9 cellular contexts compared by ENCODE assay signal in the genomic region with DNA sequence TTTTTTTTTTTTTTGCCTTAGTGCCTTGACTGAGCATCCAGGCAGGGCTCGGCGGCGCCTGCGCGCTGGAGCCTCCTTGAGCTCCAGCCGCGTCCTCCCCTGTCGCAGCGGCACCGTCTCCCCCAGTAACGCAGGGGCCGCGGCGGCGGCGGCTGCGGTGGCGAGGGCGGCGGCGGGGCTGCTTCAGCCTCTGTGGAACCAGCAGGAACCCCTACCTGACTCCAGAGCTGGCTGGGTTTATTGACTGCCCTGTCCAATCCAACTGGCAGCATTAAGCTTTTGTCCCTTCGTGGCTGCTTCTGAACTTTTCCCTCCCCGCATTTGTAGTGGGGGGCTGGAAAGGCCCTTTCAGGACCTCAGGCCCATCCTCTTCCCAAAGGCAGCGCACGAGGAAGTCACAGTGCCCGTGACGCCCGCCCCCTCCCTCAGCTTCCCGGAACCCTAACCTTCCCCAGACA. TPM values are rescaled to one million over a fixed set of nuclear protein-coding genes. Genes with fewer than 3 reads are reported as not detected.
DNase-seq lines count a peak whose midpoint lies in the region; ATAC-seq and TF ChIP-seq lines count a peak whose summit lies in the region.
"Had no signal": no experiment of that assay in that cellular context is flagged by ENCODE, and none has a peak within 500 bp of the region (broad histone marks: within the 10 kb centered on the region; RNA-seq: fewer than 3 reads in every experiment).

GPR85 (minus strand) TSS at position 397 of the 458 bp plus-strand sequence. CDS start 2,106 bp downstream, outside the sequence.

- H3K4me1 Mint-ChIP-seq in activated T-cell treated with anti-CD3 and anti-CD28 coated beads, Interleukin-2, amount 50 U/mL, for 72 hours (ENCODE audit: low read depth): peaks cover 5% of the 10 kb centered on the region
- H3K4me1 Mint-ChIP-seq in nephron: peaks cover 40% of the 10 kb centered on the region

- no peaks in the 10 kb centered on the region for H3K4me1 ChIP-seq in upper lobe of right lung
- H3K4me1 ChIP-seq: BLaER1 had no signal

- peaks cover 0 to 2% of the 10 kb centered on the region in 2 donors for H3K9me3 Mint-ChIP-seq in activated T-cell treated with anti-CD3 and anti-CD28 coated beads, Interleukin-2, amount 50 U/mL, for 72 hours
- no peaks in the 10 kb centered on the region for H3K9me3 Mint-ChIP-seq in nephron

- no peaks in the 10 kb centered on the region for H3K9me3 ChIP-seq in upper lobe of right lung
- H3K9me3 ChIP-seq: BLaER1 had no signal

- H3K36me3 ChIP-seq in upper lobe of right lung: no peaks in the 10 kb centered on the region
- H3K36me3 ChIP-seq: BLaER1 had no signal

- peaks cover 0 to 3% of the 10 kb centered on the region in 2 donors for H3K36me3 Mint-ChIP-seq in activated T-cell treated with anti-CD3 and anti-CD28 coated beads, Interleukin-2, amount 50 U/mL, for 72 hours (ENCODE audit: insufficient read depth in 2 of 2)
- H3K36me3 Mint-ChIP-seq in nephron (ENCODE audit: low read depth): no peaks in the 10 kb centered on the region

- DNase-seq in NCI-H187 (lab: John Stamatoyannopoulos, UW): peak; percentile 33 to 42
- DNase-seq in NCI-H187 treated with DMSO at 0.1 percent for 48 hours (lab: John Stamatoyannopoulos, UW): no peak
- DNase-seq in NCI-H345 treated with DMSO at 0.1 percent for 48 hours (lab: John Stamatoyannopoulos, UW; ENCODE audit: unreplicated experiment): peak; percentile 12
- DNase-seq in activated T-cell treated with anti-CD3 and anti-CD28 coated beads, Interleukin-2, amount 50 U/mL, for 72 hours: peak; percentile 33 to 41
- DNase-seq in fibroblast of peridontal ligament (ENCODE audit: extremely low read depth): peak; percentile 72
- DNase-seq in upper lobe of right lung: peak; percentile 81

- H3K27ac Mint-ChIP-seq in activated T-cell treated with anti-CD3 and anti-CD28 coated beads, Interleukin-2, amount 50 U/mL, for 72 hours: no peak within 1 kb of the TSS
- peak within 1 kb of the TSS; percentile 85 to 98 (median 87) for H3K27ac Mint-ChIP-seq in nephron

- peak within 1 kb of the TSS; percentile 53 for H3K4me3 ChIP-seq in upper lobe of right lung
- H3K4me3 ChIP-seq: BLaER1 had no signal

- H3K27ac ChIP-seq in upper lobe of right lung: peak within 1 kb of the TSS; percentile 65
- H3K27ac ChIP-seq: BLaER1 had no signal

- TF ChIP-seq CTCF in nephron (IDR thresholded peaks at IDR 0.05; ENCODE audit: unreplicated experiment in 3 of 3): no peak
- TF ChIP-seq CTCF in upper lobe of right lung (IDR thresholded peaks at IDR 0.05): no peak

- ATAC-seq in HG02938 (IDR thresholded peaks at IDR 0.05; ENCODE audit: unreplicated experiment): peak; percentile 51
- ATAC-seq in activated T-cell treated with anti-CD3 and anti-CD28 coated beads, Interleukin-2, amount 50 U/mL, for 72 hours (replicated peaks in 1 of 2): peak; percentile 85 to 86
- ATAC-seq in upper lobe of right lung: peak; percentile 91

- intact Hi-C loops in upper lobe of right lung (cut with DNase I): no loop called here

- peaks cover 62% of the 10 kb centered on the region for H3K27me3 Mint-ChIP-seq in activated T-cell treated with anti-CD3 and anti-CD28 coated beads, Interleukin-2, amount 50 U/mL, for 72 hours (ENCODE audit: low read depth)
- H3K27me3 Mint-ChIP-seq in nephron (ENCODE audit: low read depth): no peaks in the 10 kb centered on the region

- peak within 1 kb of the TSS; percentile 69 to 71 for H3K4me3 Mint-ChIP-seq in activated T-cell treated with anti-CD3 and anti-CD28 coated beads, Interleukin-2, amount 50 U/mL, for 72 hours
- H3K4me3 Mint-ChIP-seq in nephron: peak within 1 kb of the TSS; percentile 84 to 96 (median 94)

- no peaks in the 10 kb centered on the region for H3K27me3 ChIP-seq in upper lobe of right lung
- H3K27me3 ChIP-seq: BLaER1 had no signal

RNA-seq across cellular contexts. Expression of gene GPR85, which starts in this region (rescaled TPM):
- not detected for total RNA-seq in activated T-cell treated with anti-CD3 and anti-CD28 coated beads, Interleukin-2, amount 50 U/mL, for 72 hours
- total RNA-seq in upper lobe of right lung: 2.9 TPM

Comparison
In these comparisons a context has a peak if more than half of its experiments do, and no peak if none do; other contexts are left out.
1. Peak in DNase-seq and ATAC-seq in activated T-cell treated with anti-CD3 and anti-CD28 coated beads, Interleukin-2, amount 50 U/mL, for 72 hours; RNA of the gene not detected or under 1 TPM.